Comparison of ENCODE assay signal across 26 cellular contexts in genomic region chr10:108378779-108379178, GRCh38.
"Had no signal": no experiment of that assay in that cellular context is flagged by ENCODE, and none has a peak within 500 bp of the region (broad histone marks: within the 10 kb centered on the region; RNA-seq: fewer than 3 reads in every experiment).

No MANE protein-coding gene starts in this region.

- H3K27ac ChIP-seq: stomach, suprapubic skin, testis, thoracic aorta, thyroid gland, tibial artery, tibial nerve, transverse colon, upper lobe of left lung, upper lobe of right lung, uterus had no signal

- ATAC-seq: stimulated activated effector memory CD8-positive, alpha-beta T cell treated with anti-CD3 and anti-CD28 coated beads, Interleukin-12 subunit alpha, Interleukin-12 subunit beta, amount 100 ng/mL, for 72 hours; stimulated activated memory B cell treated with anti-CD40 and anti-IgM and Interleukin-4, amounts not matched to agents 10 μg/mL and 1 μg/mL and 100 μg/mL, for 72 hours; stimulated activated naive B cell treated with anti-CD40 and anti-IgM and Interleukin-4, amounts not matched to agents 10 μg/mL and 1 μg/mL and 100 μg/mL, for 72 hours; stimulated activated naive CD8-positive, alpha-beta T cell treated with anti-CD3 and anti-CD28 coated beads, Interleukin-15, amount 100 ng/mL, for 72 hours; stimulated activated naive CD8-positive, alpha-beta T cell treated with anti-CD3 and anti-CD28 coated beads, Interleukin-15, Interleukin-2, amounts not matched to agents 100 U/mL and 50 U/mL, for 24 hours; upper lobe of right lung had no signal

- H3K27me3 ChIP-seq: stomach, suprapubic skin, testis, thyroid gland, tibial artery, tibial nerve, transverse colon, upper lobe of left lung, upper lobe of right lung, uterus had no signal

- DNase-seq: stimulated activated CD4-positive, alpha-beta T cell treated with anti-CD3 and anti-CD28 coated beads, Interleukin-2, amount 100 ng/mL, for 48 hours; stimulated activated CD4-positive, alpha-beta T cell treated with anti-CD3 and anti-CD28 coated beads, Interleukin-4, amount 100 ng/mL, for 1 hour; stimulated activated CD4-positive, alpha-beta T cell treated with anti-CD3 and anti-CD28 coated beads, Interleukin-4, amount 100 ng/mL, for 24 hours; stimulated activated CD4-positive, alpha-beta T cell treated with anti-CD3 and anti-CD28 coated beads, Interleukin-4, amount 100 ng/mL, for 4 hours; stimulated activated CD8-positive, alpha-beta memory T cell treated with anti-CD3 and anti-CD28 coated beads, Interleukin-4, amount 100 ng/mL, for 48 hours; stimulated activated naive B cell treated with anti-CD40 and anti-IgM and Interleukin-4, amounts not matched to agents 10 μg/mL and 1 μg/mL and 100 μg/mL, for 72 hours; stimulated activated naive CD4-positive, alpha-beta T cell; stimulated activated naive CD4-positive, alpha-beta T cell treated with Interleukin-2 at 50 U/mL for 16 hours; stimulated activated naive CD8-positive, alpha-beta T cell treated with anti-CD3 and anti-CD28 coated beads, Interleukin-15, amount 100 ng/mL, for 72 hours; stimulated activated naive CD8-positive, alpha-beta T cell treated with anti-CD3 and anti-CD28 coated beads, Interleukin-15, Interleukin-2, amounts not matched to agents 100 U/mL and 50 U/mL, for 24 hours; stomach; substantia nigra; testis; thyroid gland; tibial artery; transverse colon; trophoblast cell; upper lobe of left lung; upper lobe of right lung; uterus had no signal

- H3K9me3 ChIP-seq: stomach, suprapubic skin, testis, thoracic aorta, thyroid gland, tibial artery, tibial nerve, transverse colon, upper lobe of left lung, upper lobe of right lung, uterus had no signal

- H3K4me1 ChIP-seq: stomach, suprapubic skin, testis, thyroid gland, tibial artery, tibial nerve, transverse colon, upper lobe of left lung, upper lobe of right lung, uterus had no signal

- H3K4me3 ChIP-seq: stomach, suprapubic skin, testis, thoracic aorta, thyroid gland, tibial artery, tibial nerve, transverse colon, upper lobe of left lung, upper lobe of right lung, uterus had no signal

- FAIRE-seq: urothelium cell line had no signal

- H3K36me3 ChIP-seq: stomach, suprapubic skin, thoracic aorta, thyroid gland, tibial artery, tibial nerve, transverse colon, upper lobe of left lung, upper lobe of right lung, uterus had no signal
